14 cellular contexts compared by ENCODE assay signal in genomic region chr2:14492920-14493503, GRCh38.
A peak's percentile ranks its signal among the peaks of the same experiment; 100 is the strongest.
DNase-seq lines count a peak whose midpoint lies in the region; ATAC-seq, FAIRE-seq and TF ChIP-seq lines count a peak whose summit lies in the region.
"Had no signal": no experiment of that assay in that cellular context is flagged by ENCODE, and none has a peak within 500 bp of the region (broad histone marks: within the 10 kb centered on the region; RNA-seq: fewer than 3 reads in every experiment).

No MANE protein-coding gene starts in this region.

- H3K36me3 ChIP-seq in HUES48 (ENCODE audit: control insufficient read depth, insufficient read depth, low read length) (no peaks in the 10 kb centered on the region), kidney (ENCODE audit: control insufficient read depth in 1 of 2, insufficient read depth in 2 of 2, low read length in 2 of 2) (no peaks in the 10 kb centered on the region)
- H3K36me3 ChIP-seq: suprapubic skin had no signal

- H3K4me1 Mint-ChIP-seq in naive thymus-derived CD8-positive, alpha-beta T cell = no peaks in the 10 kb centered on the region
- H3K4me1 Mint-ChIP-seq: activated B cell treated with CpG ODN at 0.5 μM for 24 hours had no signal

- no peak for ATAC-seq in naive thymus-derived CD8-positive, alpha-beta T cell
- ATAC-seq in GM18520 (IDR thresholded peaks at IDR 0.05; ENCODE audit: unreplicated experiment) = no peak

- DNase-seq in AG04450 (ENCODE audit: low read depth, low spot score) (peak; percentile 83), astrocyte of the hippocampus (ENCODE audit: low read depth, low spot score) (peak; percentile 89), islet precursor cell (peak; percentile 78), kidney (no peak), T-helper 9 cell (no peak)
- DNase-seq in naive thymus-derived CD8-positive, alpha-beta T cell = no peak
- DNase-seq: activated B cell treated with CpG ODN at 0.5 μM for 24 hours, AML-193, dorsolateral prefrontal cortex, NCI-H2081 treated with DMSO at 0.1 percent for 48 hours had no signal

- no peak for FAIRE-seq in kidney (lab: Jason Lieb, UNC)
- FAIRE-seq: GM19239 had no signal

- no peak overlapping the region for H3K4me3 Mint-ChIP-seq in naive thymus-derived CD8-positive, alpha-beta T cell
- H3K4me3 Mint-ChIP-seq: activated B cell treated with CpG ODN at 0.5 μM for 24 hours had no signal

- CTCF ChIA-PET in AG04450 (lab: Charles Lee) = interaction anchor here (0.7 to 1.1 kb wide), 3 partner anchors 142 to 1436 kb away, joined by 3 to 5 read pairs (median 3); no protein-coding TSS in a partner anchor

- peaks cover 0 to 10% (median 0%) of the 10 kb centered on the region in 9 donors for H3K9me3 Mint-ChIP-seq in naive thymus-derived CD8-positive, alpha-beta T cell

- POLR2A ChIA-PET in AG04450 (lab: Yijun Ruan, JAX) = interaction anchor here (1.1 kb wide), 1 partner anchor 24 kb away, joined by 6 read pairs; no protein-coding TSS in a partner anchor
- POLR2A ChIA-PET in naive thymus-derived CD8-positive, alpha-beta T cell (lab: Charles Lee) = no interaction called here

- H3K27ac ChIP-seq in AG04450 (ENCODE audit: low read depth, low read length) = no peak overlapping the region
- peak overlapping the region; percentile 42 for H3K27ac ChIP-seq in HUES48 (ENCODE audit: low read depth, low read length)
- H3K27ac ChIP-seq in kidney (ENCODE audit: low read depth in 2 of 2, low read length in 2 of 2) = no peak overlapping the region
- H3K27ac ChIP-seq: dorsolateral prefrontal cortex, suprapubic skin had no signal

- H3K27me3 ChIP-seq in AG04450 (ENCODE audit: control insufficient read depth, insufficient read depth, low read length) = no peaks in the 10 kb centered on the region
- no peaks in the 10 kb centered on the region for H3K27me3 ChIP-seq in HUES48 (ENCODE audit: control insufficient read depth, insufficient read depth, low read length)
- H3K27me3 ChIP-seq: dorsolateral prefrontal cortex, suprapubic skin had no signal

- TF ChIP-seq CTCF in AG04450 (IDR thresholded peaks at IDR 0.05; ENCODE audit: low read depth, low read length) (no peak), kidney (IDR thresholded peaks at IDR 0.05; ENCODE audit: borderline replicate concordance, extremely low read depth, insufficient read depth) (no peak)

- no peaks in the 10 kb centered on the region for H3K27me3 Mint-ChIP-seq in naive thymus-derived CD8-positive, alpha-beta T cell
- H3K27me3 Mint-ChIP-seq: activated B cell treated with CpG ODN at 0.5 μM for 24 hours had no signal

- no peak overlapping the region for H3K9ac ChIP-seq in HUES48 (ENCODE audit: low read depth, low read length)
- H3K9ac ChIP-seq in kidney (ENCODE audit: low read length in 2 of 2) = no peak overlapping the region

- intact Hi-C loops in kidney (cut with DNase I) = no loop called here

- H3K4me3 ChIP-seq in AG04450 (ENCODE audit: low read depth, low read length) = peak overlapping the region; percentile 14
- no peak overlapping the region for H3K4me3 ChIP-seq in HUES48 (ENCODE audit: low read depth, low read length)
- no peak overlapping the region for H3K4me3 ChIP-seq in kidney (ENCODE audit: low read length in 2 of 2)
- H3K4me3 ChIP-seq: dorsolateral prefrontal cortex, suprapubic skin had no signal

- H3K4me1 ChIP-seq in HUES48 (ENCODE audit: control insufficient read depth, insufficient read depth, low read length) (peaks cover 5% of the 10 kb centered on the region; the same call in 1 of the 2 replicates), kidney (ENCODE audit: control insufficient read depth in 1 of 2, insufficient read depth in 1 of 2, low read depth in 1 of 2, low read length in 2 of 2) (no peaks in the 10 kb centered on the region)
- H3K4me1 ChIP-seq: suprapubic skin had no signal

- no peaks in the 10 kb centered on the region for H3K36me3 Mint-ChIP-seq in naive thymus-derived CD8-positive, alpha-beta T cell

- H3K27ac Mint-ChIP-seq in naive thymus-derived CD8-positive, alpha-beta T cell = no peak overlapping the region
- H3K27ac Mint-ChIP-seq: activated B cell treated with CpG ODN at 0.5 μM for 24 hours had no signal

- H3K9me3 ChIP-seq in AG04450 (ENCODE audit: control insufficient read depth, insufficient read depth, low read length) = no peaks in the 10 kb centered on the region
- H3K9me3 ChIP-seq in HUES48 (ENCODE audit: control insufficient read depth, insufficient read depth, low read length) = no peaks in the 10 kb centered on the region
- no peaks in the 10 kb centered on the region for H3K9me3 ChIP-seq in kidney (ENCODE audit: control insufficient read depth in 1 of 2, low read length in 2 of 2)
- H3K9me3 ChIP-seq: suprapubic skin had no signal

Comparison
In these comparisons a context has a peak if more than half of its experiments do, and no peak if none do; other contexts are left out.
1. DNase-seq: peak in AG04450 (single experiment), astrocyte of the hippocampus (single experiment) and islet precursor cell (single experiment); none in naive thymus-derived CD8-positive, alpha-beta T cell (0 of 10), kidney (single experiment) and T-helper 9 cell (single experiment).